In genomic region chr4:189597341-189597740, GRCh38 we compare ENCODE assay signal across 32 cellular contexts.
"Had no signal": no experiment of that assay in that cellular context is flagged by ENCODE, and none has a peak within 500 bp of the region (broad histone marks: within the 10 kb centered on the region; RNA-seq: fewer than 3 reads in every experiment).

No MANE protein-coding gene starts in this region.

- H3K27me3 ChIP-seq: adrenal gland, ascending aorta, cardiac muscle cell had no signal

- DNase-seq: activated B cell treated with CpG ODN at 0.5 μM for 24 hours; activated CD4-positive, alpha-beta memory T cell treated with anti-CD3 and anti-CD28 coated beads for 36 hours; activated CD4-positive, alpha-beta T cell treated with anti-CD3 and anti-CD28 coated beads for 4 hours; activated CD4-positive, alpha-beta T cell treated with anti-CD3 and anti-CD28 coated beads, Interleukin-2, amount 10 ng/mL, durations not matched to agents 24 days and 14 days; activated CD4-positive, alpha-beta T cell treated with anti-CD3 and anti-CD28 coated beads, Interleukin-2, amount 50 U/mL, for 1 hour; activated CD4-positive, alpha-beta T cell treated with anti-CD3 and anti-CD28 coated beads, Interleukin-2, amount 50 U/mL, for 4 hours; activated CD4-positive, CD25-positive, alpha-beta regulatory T cell treated with anti-CD3 and anti-CD28 coated beads, Interleukin-2, amount 50 U/mL, for 72 hours; activated CD8-positive, alpha-beta memory T cell treated with anti-CD3 and anti-CD28 coated beads, Interleukin-2, amount 50 U/mL, for 4 hours; activated CD8-positive, alpha-beta T cell treated with anti-CD3 and anti-CD28 coated beads for 36 hours; activated effector memory CD4-positive, alpha-beta T cell treated with anti-CD3 and anti-CD28 coated beads, Interleukin-2, amount 50 U/mL, for 16 hours; activated gamma-delta T cell treated with Interleukin-2 at 50 U/mL for 16 hours; activated naive CD4-positive, alpha-beta T cell; activated naive CD4-positive, alpha-beta T cell treated with anti-CD3 and anti-CD28 coated beads for 36 hours; activated naive CD4-positive, alpha-beta T cell treated with anti-CD3 and anti-CD28 coated beads, Interleukin-2, amount 50 U/mL, for 16 hours; activated naive CD8-positive, alpha-beta T cell treated with anti-CD3 and anti-CD28 coated beads for 36 hours; activated T-cell treated with anti-CD3 and anti-CD28 coated beads for 4 hours; activated T-cell treated with anti-CD3 and anti-CD28 coated beads, Interleukin-2, amount 50 U/mL, for 1 hour; activated T-cell treated with anti-CD3 and anti-CD28 coated beads, Interleukin-2, amount 50 U/mL, for 4 hours; activated T-cell treated with anti-CD3 and anti-CD28 coated beads, Interleukin-2, amount 50 U/mL, for 72 hours; adrenal gland; amniotic stem cell; anterior cingulate cortex; caudate nucleus; cerebellar nuclear complex; T-helper 1 cell; T-helper 2 cell; T-helper 9 cell had no signal

- H3K27ac ChIP-seq: adrenal gland, ascending aorta, cardiac muscle cell, VCaP had no signal

- H3K4me1 ChIP-seq: adrenal gland, ascending aorta had no signal

- H3K36me3 ChIP-seq: adrenal gland, ascending aorta, cardiac muscle cell had no signal

- ATAC-seq: activated CD8-positive, alpha-beta T cell treated with anti-CD3 and anti-CD28 coated beads for 36 hours; activated naive CD4-positive, alpha-beta T cell treated with anti-CD3 and anti-CD28 coated beads, Interleukin-2, amount 50 U/mL, for 72 hours; activated T-cell treated with anti-CD3 and anti-CD28 coated beads, Interleukin-2, amount 50 U/mL, for 4 hours; activated T-cell treated with anti-CD3 and anti-CD28 coated beads, Interleukin-2, amount 50 U/mL, for 72 hours; activated T-helper 17 cell treated with anti-CD3 and anti-CD28 coated beads, Interleukin-2, amount 50 U/mL, for 72 hours had no signal

- H3K4me3 ChIP-seq: adrenal gland, ascending aorta, cardiac muscle cell had no signal

- H3K9me3 ChIP-seq: adrenal gland, ascending aorta had no signal
